Comparison of ENCODE assay signal across 15 cellular contexts in the genomic region with DNA sequence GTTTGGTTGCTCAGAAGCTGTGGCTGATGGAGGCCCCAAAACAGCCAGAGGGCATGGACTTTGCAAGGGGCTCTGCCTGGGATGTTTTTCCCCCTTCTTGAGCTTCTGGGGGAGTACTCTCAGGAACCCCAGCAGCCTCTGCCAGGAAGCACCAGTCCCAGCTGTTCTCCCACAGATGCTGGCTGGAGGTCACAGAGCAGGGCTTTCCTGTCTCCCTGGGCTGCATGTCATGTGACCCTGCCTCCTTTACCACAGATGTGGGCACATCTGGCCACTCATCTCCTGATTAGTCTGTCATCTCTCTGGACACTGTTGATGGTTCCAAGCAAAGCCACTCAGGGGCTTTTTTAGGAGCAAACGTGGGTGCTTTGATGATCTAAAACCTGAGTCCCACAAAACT.
"Had no signal": no experiment of that assay in that cellular context is flagged by ENCODE, and none has a peak within 500 bp of the region (broad histone marks: within the 10 kb centered on the region; RNA-seq: fewer than 3 reads in every experiment).

No MANE protein-coding gene starts in this region.

- H3K27ac ChIP-seq: esophagus squamous epithelium, foreskin keratinocyte, hepatocyte, parathyroid adenoma, tibial artery had no signal

- DNase-seq: activated CD4-positive, alpha-beta T cell treated with anti-CD3 and anti-CD28 coated beads, Interleukin-2, amount 50 U/mL, for 1 hour; activated effector memory CD4-positive, alpha-beta T cell treated with anti-CD3 and anti-CD28 coated beads, Interleukin-2, amount 50 U/mL, for 16 hours; activated naive CD4-positive, alpha-beta T cell treated with anti-CD3 and anti-CD28 coated beads, Interleukin-2, amount 50 U/mL, for 16 hours; activated T-cell treated with anti-CD3 and anti-CD28 coated beads, Interleukin-2, amount 50 U/mL, for 72 hours; effector CD8-positive, alpha-beta T cell; esophagus squamous epithelium; foreskin keratinocyte; mesendoderm; naive thymus-derived CD8-positive, alpha-beta T cell; stimulated activated naive CD4-positive, alpha-beta T cell; T1000; tibial artery had no signal

- H3K27me3 ChIP-seq: esophagus squamous epithelium, foreskin keratinocyte, hepatocyte, tibial artery had no signal

- H3K4me1 ChIP-seq: foreskin keratinocyte, parathyroid adenoma had no signal

- H3K9me3 ChIP-seq: esophagus squamous epithelium, tibial artery had no signal

- ATAC-seq: activated CD4-positive, CD25-positive, alpha-beta regulatory T cell treated with anti-CD3 and anti-CD28 coated beads, Interleukin-2, amount 50 U/mL, for 24 hours; activated T-cell treated with anti-CD3 and anti-CD28 coated beads, Interleukin-2, amount 50 U/mL, for 72 hours; foreskin keratinocyte; naive thymus-derived CD8-positive, alpha-beta T cell had no signal

- H3K4me3 ChIP-seq: esophagus squamous epithelium, hepatocyte, tibial artery had no signal
